8 cellular contexts compared by ENCODE assay signal in genomic region chr6:99467509-99468106, GRCh38. TPM values are rescaled to one million over a fixed set of nuclear protein-coding genes. Genes with fewer than 3 reads are reported as not detected.
A peak's percentile ranks its signal among the peaks of the same experiment; 100 is the strongest.
DNase-seq lines count a peak whose midpoint lies in the region; ATAC-seq and TF ChIP-seq lines count a peak whose summit lies in the region.

No MANE protein-coding gene starts in this region.

- H3K36me3 Mint-ChIP-seq in activated T-helper 17 cell treated with anti-CD3 and anti-CD28 coated beads, Interleukin-2, amount 50 U/mL, for 72 hours (ENCODE audit: low read depth), result peaks cover 23% of the 10 kb centered on the region

- H3K4me2 ChIP-seq in smooth muscle cell, result no peak overlapping the region

- H3K27ac ChIP-seq in HL-60 (replicated peaks), result no peak overlapping the region
- no peak overlapping the region for H3K27ac ChIP-seq in smooth muscle cell (ENCODE audit: low read depth)

- H3K9me3 Mint-ChIP-seq in activated T-helper 17 cell treated with anti-CD3 and anti-CD28 coated beads, Interleukin-2, amount 50 U/mL, for 72 hours, result no peaks in the 10 kb centered on the region

- DNase-seq in NCI-H2196 (lab: John Stamatoyannopoulos, UW; ENCODE audit: unreplicated experiment) (peak; percentile 38), NCI-H2196 treated with DMSO at 0.1 percent for 48 hours (lab: John Stamatoyannopoulos, UW; ENCODE audit: unreplicated experiment) (no peak), HL-60 (ENCODE audit: low read depth in 1 of 2, low spot score in 1 of 2) (no peak), SK-MEL-5 (ENCODE audit: low read depth, low spot score) (peak; percentile 41), fibroblast of the conjunctiva (ENCODE audit: low read depth) (peak; percentile 13), smooth muscle cell (lab: John Stamatoyannopoulos, UW; ENCODE audit: unreplicated experiment) (no peak)

- no peak overlapping the region for H3K4me3 ChIP-seq in HL-60 (replicated peaks; ENCODE audit: insufficient read depth, low read length)
- H3K4me3 ChIP-seq in smooth muscle cell, result no peak overlapping the region

- H3K79me2 ChIP-seq in smooth muscle cell (ENCODE audit: low read depth), result no peaks in the 10 kb centered on the region

- H3K36me3 ChIP-seq in smooth muscle cell (ENCODE audit: low read depth), result no peaks in the 10 kb centered on the region

- H3K4me3 Mint-ChIP-seq in activated T-helper 17 cell treated with anti-CD3 and anti-CD28 coated beads, Interleukin-2, amount 50 U/mL, for 72 hours, result no peak overlapping the region

- no peaks in the 10 kb centered on the region for H3F3A ChIP-seq in smooth muscle cell (ENCODE audit: low read depth)

- no peak overlapping the region for H3K9ac ChIP-seq in smooth muscle cell (ENCODE audit: low read depth)

- no peak overlapping the region for H3K27ac Mint-ChIP-seq in activated T-helper 17 cell treated with anti-CD3 and anti-CD28 coated beads, Interleukin-2, amount 50 U/mL, for 72 hours

- no peaks in the 10 kb centered on the region for H3K27me3 Mint-ChIP-seq in activated T-helper 17 cell treated with anti-CD3 and anti-CD28 coated beads, Interleukin-2, amount 50 U/mL, for 72 hours

- peak; percentile 30 for TF ChIP-seq CTCF in HL-60 (IDR thresholded peaks at IDR 0.05; ENCODE audit: insufficient read depth, low read length)
- TF ChIP-seq CTCF in smooth muscle cell (IDR thresholded peaks at IDR 0.05; ENCODE audit: borderline replicate concordance, insufficient read depth, poor library complexity, severe bottlenecking), result peak; percentile 72

- no peaks in the 10 kb centered on the region for H3K4me1 Mint-ChIP-seq in activated T-helper 17 cell treated with anti-CD3 and anti-CD28 coated beads, Interleukin-2, amount 50 U/mL, for 72 hours

- no peak for ATAC-seq in activated T-helper 17 cell treated with anti-CD3 and anti-CD28 coated beads, Interleukin-2, amount 50 U/mL, for 72 hours (replicated peaks)
- ATAC-seq in HG03039 (IDR thresholded peaks at IDR 0.05; ENCODE audit: unreplicated experiment), result no peak

- H3K27me3 ChIP-seq in HL-60 (ENCODE audit: insufficient read depth, poor library complexity, severe bottlenecking), result no peaks in the 10 kb centered on the region
- no peaks in the 10 kb centered on the region for H3K27me3 ChIP-seq in smooth muscle cell (ENCODE audit: low read depth)

- no peak overlapping the region for H2AFZ ChIP-seq in smooth muscle cell (ENCODE audit: low read depth)

- H3K4me1 ChIP-seq in smooth muscle cell (ENCODE audit: low read depth), result no peaks in the 10 kb centered on the region

- no peaks in the 10 kb centered on the region for H3K9me3 ChIP-seq in smooth muscle cell (replicated peaks; ENCODE audit: low read depth)

- 18% methylated on average over 3 of the region's 3 CpGs for WGBS in smooth muscle cell (ENCODE audit: low lambda C conversion rate)

- H4K20me1 ChIP-seq in smooth muscle cell (ENCODE audit: low read depth), result peaks cover 3% of the 10 kb centered on the region

- in situ Hi-C loops in SK-MEL-5 (cut with HindIII; ENCODE audit: low pct_unique_long_range_greater_than_20kb, low sequenced_read_pairs), result no loop called here

RNA-seq across cellular contexts. Expression of gene PNISR, which starts 42.5 kb away (rescaled TPM):
- 34.4 and 38.3 TPM in 2 replicates for total RNA-seq in SK-MEL-5 (2014; rRNA removed; shearing (Covaris generic))
- polyA plus RNA-seq in SK-MEL-5 (2015; cell fraction: cytosol; rRNA removed), result 13.1 and 27.7 TPM in 2 replicates
- 812 and 822 TPM in 2 replicates for polyA plus RNA-seq in SK-MEL-5 (2015; cell fraction: nucleus; rRNA removed)
- total RNA-seq in smooth muscle cell, result 70.9 and 119 TPM in 2 replicates
- polyA plus RNA-seq in smooth muscle cell, result 52.6 and 62.7 TPM in 2 replicates
- total RNA-seq in activated T-helper 17 cell treated with anti-CD3 and anti-CD28 coated beads, Interleukin-2, amount 50 U/mL, for 72 hours, result 100 to 1,000 TPM; 115 to 288 TPM

RNA-seq across cellular contexts. Expression of gene USP45, which starts 47.6 kb away (rescaled TPM):
- total RNA-seq in SK-MEL-5 (2014; rRNA removed; shearing (Covaris generic)), result 12.5 and 19.9 TPM in 2 replicates
- polyA plus RNA-seq in SK-MEL-5 (2015; cell fraction: cytosol; rRNA removed), result 4.1 and 7.8 TPM in 2 replicates
- 24.3 and 32.9 TPM in 2 replicates for polyA plus RNA-seq in SK-MEL-5 (2015; cell fraction: nucleus; rRNA removed)
- 17.1 and 25.1 TPM in 2 replicates for total RNA-seq in smooth muscle cell
- polyA plus RNA-seq in smooth muscle cell, result 4.7 and 6.5 TPM in 2 replicates
- 10 to 100 TPM in 1 of 2 donors, 1 to 10 TPM in 1; 9.3 to 12.4 TPM for total RNA-seq in activated T-helper 17 cell treated with anti-CD3 and anti-CD28 coated beads, Interleukin-2, amount 50 U/mL, for 72 hours

Comparison
In these comparisons a context has a peak if more than half of its experiments do, and no peak if none do; other contexts are left out.
1. DNase-seq: peak in NCI-H2196 (single experiment), SK-MEL-5 (single experiment) and fibroblast of the conjunctiva (single experiment); none in NCI-H2196 treated with DMSO at 0.1 percent for 48 hours (single experiment), HL-60 (0 of 2) and smooth muscle cell (single experiment).